ENCODE assay signal across 8 cellular contexts in the genomic region with DNA sequence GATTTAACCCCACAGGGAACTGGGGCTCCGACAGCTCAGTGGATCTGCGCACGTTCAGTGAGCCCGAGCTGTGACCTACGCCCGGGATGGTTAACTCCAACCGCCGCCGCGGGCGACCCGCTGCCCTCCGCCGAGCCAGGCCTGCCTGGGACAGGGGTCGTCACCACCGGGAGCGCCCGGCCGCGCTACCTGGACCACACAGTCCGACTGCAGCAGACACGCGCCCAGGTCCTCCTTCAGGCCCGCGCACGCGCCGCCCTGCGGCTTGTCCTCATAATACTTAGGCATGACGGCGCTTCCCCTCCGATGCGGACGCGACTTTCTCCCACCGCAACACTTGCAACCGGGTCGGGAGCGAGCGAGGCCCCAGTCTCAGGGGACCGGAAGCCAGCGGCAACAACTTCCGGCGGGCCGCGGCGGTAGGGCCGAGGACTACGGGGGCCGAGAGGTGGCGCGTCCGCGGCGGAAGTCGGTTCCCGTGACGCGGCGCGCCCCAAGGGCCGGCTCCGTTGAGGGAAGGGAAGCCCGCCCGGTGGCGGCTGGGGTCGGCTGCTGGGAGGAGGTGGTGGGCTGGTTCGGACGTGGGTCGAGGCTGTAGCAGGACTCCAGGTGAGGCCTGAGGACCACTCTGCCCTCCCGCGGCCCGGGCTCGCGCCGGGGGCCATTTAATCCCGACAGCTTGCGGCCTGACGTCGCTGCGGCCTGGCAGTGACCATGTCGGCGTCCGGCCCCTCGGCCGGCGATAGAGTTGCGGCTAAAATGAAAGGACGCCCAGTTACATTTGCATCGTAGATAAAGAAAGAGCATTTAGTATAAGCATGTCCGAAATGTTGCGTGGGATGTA. TPM values are rescaled to one million over a fixed set of nuclear protein-coding genes. Genes with fewer than 3 reads are reported as not detected.
DNase-seq lines count a peak whose midpoint lies in the region; ATAC-seq and TF ChIP-seq lines count a peak whose summit lies in the region.

A gene with protein sequence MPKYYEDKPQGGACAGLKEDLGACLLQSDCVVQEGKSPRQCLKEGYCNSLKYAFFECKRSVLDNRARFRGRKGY (minus strand): TSS at position 395 of the 844 bp plus-strand sequence. CDS start 107 bp downstream, at position 288.
A gene with protein sequence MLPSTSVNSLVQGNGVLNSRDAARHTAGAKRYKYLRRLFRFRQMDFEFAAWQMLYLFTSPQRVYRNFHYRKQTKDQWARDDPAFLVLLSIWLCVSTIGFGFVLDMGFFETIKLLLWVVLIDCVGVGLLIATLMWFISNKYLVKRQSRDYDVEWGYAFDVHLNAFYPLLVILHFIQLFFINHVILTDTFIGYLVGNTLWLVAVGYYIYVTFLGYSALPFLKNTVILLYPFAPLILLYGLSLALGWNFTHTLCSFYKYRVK (plus strand): TSS at position 472 of the 844 bp plus-strand sequence. CDS start 1,171 bp downstream, outside the sequence.

- peak within 1 kb of the TSS; percentile 84 for H2AFZ ChIP-seq in trophoblast cell (ENCODE audit: insufficient read depth, low read length, poor library complexity)

- DNase-seq in NCI-H1436 (lab: John Stamatoyannopoulos, UW) (peak; percentile 90), SW480 (ENCODE audit: low spot score) (peak; percentile 88), cardiac septum (ENCODE audit: low spot score) (peak; percentile 95), trophoblast cell (peak; percentile 86 to 91), tibial nerve (ENCODE audit: low spot score in 2 of 2) (peak; percentile 68 to 72)
- peak; percentile 96 for DNase-seq in activated naive CD8-positive, alpha-beta T cell treated with anti-CD3 and anti-CD28 coated beads, Interleukin-2, amount 50 U/mL, for 24 hours

- H3K27me3 ChIP-seq in trophoblast cell (ENCODE audit: insufficient read depth, low read length) = no peaks in the 10 kb centered on the region
- H3K27me3 ChIP-seq in tibial nerve = no peaks in the 10 kb centered on the region

- H3K9ac ChIP-seq in trophoblast cell (ENCODE audit: low read length) = peak within 1 kb of the TSS; percentile 99

- peak; percentile 65 to 98 for TF ChIP-seq EP300 in tibial nerve (IDR thresholded peaks at IDR 0.05)

- TF ChIP-seq CTCF in GM12875 (IDR thresholded peaks at IDR 0.05; ENCODE audit: borderline replicate concordance, insufficient read depth, low read depth, low read length) = 0 out of 2 replicates have a peak, but pooled peaks have one; percentile 1
- TF ChIP-seq CTCF in tibial nerve (IDR thresholded peaks at IDR 0.05) = peak in 2 of 5 experiments; percentile 38 to 52

- peak within 1 kb of the TSS; percentile 62 for H2BK120ac ChIP-seq in trophoblast cell (ENCODE audit: insufficient read depth, low read length, poor library complexity)

- peak within 1 kb of the TSS; percentile 72 for H2AK5ac ChIP-seq in trophoblast cell (ENCODE audit: low read length)

- TF ChIP-seq POLR2A in tibial nerve (IDR thresholded peaks at IDR 0.05) = peak; percentile 69 to 80

- peak; percentile 95 for ATAC-seq in HG02798 (IDR thresholded peaks at IDR 0.05; ENCODE audit: poor library complexity, unreplicated experiment)
- peak; percentile 90 for ATAC-seq in activated naive CD8-positive, alpha-beta T cell treated with anti-CD3 and anti-CD28 coated beads, Interleukin-2, amount 50 U/mL, for 24 hours

- peaks cover 15% of the 10 kb centered on the region for H3K79me2 ChIP-seq in trophoblast cell (ENCODE audit: control insufficient read depth, insufficient read depth, low read length, poor library complexity)

- peak within 1 kb of the TSS; percentile 95 for H2BK5ac ChIP-seq in trophoblast cell (ENCODE audit: low read depth, low read length, poor library complexity)

- H3K4ac ChIP-seq in trophoblast cell (ENCODE audit: low read depth, low read length) = peak within 1 kb of the TSS; percentile 99

- peak within 1 kb of the TSS; percentile 92 for H4K91ac ChIP-seq in trophoblast cell (ENCODE audit: low read depth, low read length)

- H3K4me2 ChIP-seq in trophoblast cell (ENCODE audit: low read length) = peak within 1 kb of the TSS; percentile 84

- no peaks in the 10 kb centered on the region for H3K9me3 Mint-ChIP-seq in activated naive CD8-positive, alpha-beta T cell treated with anti-CD3 and anti-CD28 coated beads, Interleukin-2, amount 50 U/mL, for 24 hours

- H3K9me3 ChIP-seq in trophoblast cell (ENCODE audit: insufficient read depth, low read depth, low read length) (no peaks in the 10 kb centered on the region), tibial nerve (no peaks in the 10 kb centered on the region)

- peaks cover 66% of the 10 kb centered on the region for H3K4me1 Mint-ChIP-seq in activated naive CD8-positive, alpha-beta T cell treated with anti-CD3 and anti-CD28 coated beads, Interleukin-2, amount 50 U/mL, for 24 hours

- H4K12ac ChIP-seq in trophoblast cell (ENCODE audit: low read depth, low read length) = peak within 1 kb of the TSS; percentile 89

- peak within 1 kb of the TSS; percentile 79 for H3K18ac ChIP-seq in trophoblast cell (ENCODE audit: low read length)

- peak within 1 kb of the TSS; percentile 94 for H3K14ac ChIP-seq in trophoblast cell (ENCODE audit: low read length)

- H3K79me1 ChIP-seq in trophoblast cell (ENCODE audit: low read length) = peaks cover 13% of the 10 kb centered on the region

- intact Hi-C loops in cardiac septum (cut with DNase I) = loop anchor here (5.0 to 10.0 kb wide), 2 partner anchors 46 to 164 kb away; a partner anchor contains a TSS

- peak within 1 kb of the TSS; percentile 100 for H4K8ac ChIP-seq in trophoblast cell (ENCODE audit: low read depth, low read length)

- H3K36me3 ChIP-seq in trophoblast cell (ENCODE audit: control insufficient read depth in 1 of 2, insufficient read depth in 2 of 2, low read length in 2 of 2) = peaks cover 10 to 15% of the 10 kb centered on the region in 2 experiments
- peaks cover 0 to 32% (median 0%) of the 10 kb centered on the region in 3 donors for H3K36me3 ChIP-seq in tibial nerve

- H3K27ac ChIP-seq in trophoblast cell (ENCODE audit: low read depth, low read length) (peak within 1 kb of the TSS; percentile 90), tibial nerve (peak within 1 kb of the TSS; percentile 89 to 99 (median 94))

- H3K27me3 Mint-ChIP-seq in activated naive CD8-positive, alpha-beta T cell treated with anti-CD3 and anti-CD28 coated beads, Interleukin-2, amount 50 U/mL, for 24 hours = no peaks in the 10 kb centered on the region

- H3K4me3 Mint-ChIP-seq in activated naive CD8-positive, alpha-beta T cell treated with anti-CD3 and anti-CD28 coated beads, Interleukin-2, amount 50 U/mL, for 24 hours = peak within 1 kb of the TSS; percentile 96

- peaks cover 28% of the 10 kb centered on the region for H3K36me3 Mint-ChIP-seq in activated naive CD8-positive, alpha-beta T cell treated with anti-CD3 and anti-CD28 coated beads, Interleukin-2, amount 50 U/mL, for 24 hours (ENCODE audit: low read depth)

- no peak within 1 kb of the TSS for H2BK12ac ChIP-seq in trophoblast cell (ENCODE audit: low read length)

- H3K4me3 ChIP-seq in GM12875 (ENCODE audit: low read depth, low read length) (peak within 1 kb of the TSS; percentile 88), trophoblast cell (ENCODE audit: low read depth, low read length) (peak within 1 kb of the TSS; percentile 95), tibial nerve (peak within 1 kb of the TSS; percentile 63 to 87 (median 78))

- H3K27ac Mint-ChIP-seq in activated naive CD8-positive, alpha-beta T cell treated with anti-CD3 and anti-CD28 coated beads, Interleukin-2, amount 50 U/mL, for 24 hours = peak within 1 kb of the TSS; percentile 90

- H3K4me1 ChIP-seq in trophoblast cell (ENCODE audit: control insufficient read depth in 1 of 2, insufficient read depth in 2 of 2, low read length in 2 of 2) (peaks cover 7 to 9% of the 10 kb centered on the region in 2 experiments), tibial nerve (peaks cover 0 to 68% (median 38%) of the 10 kb centered on the region in 4 donors)

- no CpG with 5 or more reads among the region's 92 CpGs for WGBS in trophoblast cell (ENCODE audit: extremely low coverage, insufficient coverage, insufficient read length)
- WGBS in tibial nerve, 2 donors = 0 to 2% methylated on average over 21 to 45 of the region's 92 CpGs

- H3K23ac ChIP-seq in trophoblast cell (ENCODE audit: low read length) = no peak within 1 kb of the TSS

RNA-seq across cellular contexts. Expression of the first gene that starts in this region (rescaled TPM):
- total RNA-seq in cardiac septum (28.3 TPM), tibial nerve (10 to 100 TPM; 23.1 to 46.8 (median 33.7) TPM)
- 32.9 and 35.0 TPM in 2 replicates for polyA plus RNA-seq in trophoblast cell (2013)

RNA-seq across cellular contexts. Expression of the second gene that starts in this region (rescaled TPM):
- total RNA-seq in cardiac septum (27.9 TPM), tibial nerve (10 to 100 TPM; 45.3 to 64.9 (median 56.7) TPM)
- polyA plus RNA-seq in trophoblast cell (2013) = 58.4 and 66.1 TPM in 2 replicates

Comparison
In these comparisons a context has a peak if more than half of its experiments do, and no peak if none do; other contexts are left out.
1. Peak in every context shown above with its lines: DNase-seq, ATAC-seq, H3K4me3 ChIP-seq and H3K27ac ChIP-seq.